ENCODE assay signal across 1 cellular context in genomic region chr7:149217570-149217969, GRCh38.
TF ChIP-seq lines count a peak whose summit lies in the region.

No MANE protein-coding gene starts in this region.

TF ChIP-seq in endothelial cell of umbilical vein, 7 proteins besides CTCF, POLR2A, EP300 and RAD21:
- TF ChIP-seq EZH2 (IDR thresholded peaks at IDR 0.05; ENCODE audit: borderline replicate concordance, low read depth, low read length, severe bottlenecking) (no peak), JUN (IDR thresholded peaks at IDR 0.05; ENCODE audit: borderline replicate concordance, insufficient read depth, insufficient read length, low read depth) (no peak), FOS (IDR thresholded peaks at IDR 0.05; ENCODE audit: borderline replicate concordance, insufficient read depth, low read length) (no peak)
TF ChIP-seq in endothelial cell of umbilical vein: peak in this region for 0.
